Comparison of ENCODE assay signal across 8 cellular contexts in genomic region chr6:89081129-89081422, GRCh38. TPM values are rescaled to one million over a fixed set of nuclear protein-coding genes. Genes with fewer than 3 reads are reported as not detected.
DNase-seq lines count a peak whose midpoint lies in the region; ATAC-seq and TF ChIP-seq lines count a peak whose summit lies in the region.

No MANE protein-coding gene starts in this region.

- no peaks in the 10 kb centered on the region for H3K27me3 ChIP-seq in foreskin keratinocyte

- peak overlapping the region; percentile 95 for H3K27ac ChIP-seq in foreskin keratinocyte

- DNase-seq in T-helper 9 cell (peak; percentile 22), foreskin keratinocyte (no peak), skeletal muscle cell (ENCODE audit: low read depth) (no peak), GF-D8 (lab: John Stamatoyannopoulos, UW) (no peak), omental fat pad (ENCODE audit: low spot score) (no peak), OCI-M2 (lab: John Stamatoyannopoulos, UW; ENCODE audit: unreplicated experiment) (no peak)

- TF ChIP-seq CTCF in foreskin keratinocyte (conservative IDR thresholded peaks at IDR 0.05) (peak; percentile 4), omental fat pad (IDR thresholded peaks at IDR 0.05) (no peak)

- H3K4me3 ChIP-seq in skeletal muscle cell (ENCODE audit: low read depth, low read length), result peak overlapping the region; percentile 99

- peaks cover 7% of the 10 kb centered on the region for H3K4me1 ChIP-seq in foreskin keratinocyte

- ATAC-seq in GM18520 (IDR thresholded peaks at IDR 0.05; ENCODE audit: unreplicated experiment), result peak; percentile 1
- ATAC-seq in HG02870 (IDR thresholded peaks at IDR 0.05; ENCODE audit: unreplicated experiment), result peak; percentile 10
- ATAC-seq in foreskin keratinocyte, result peak; percentile 16
- ATAC-seq in omental fat pad (ENCODE audit: low FRiP score), result no peak

RNA-seq across cellular contexts. Expression of gene PNRC1, which starts 0.5 kb away (rescaled TPM):
- total RNA-seq in foreskin keratinocyte (13.6 and 18.4 TPM in 2 replicates), omental fat pad (100 to 1,000 TPM; 179 to 395 (median 279) TPM)
- polyA plus RNA-seq in foreskin keratinocyte, result 10.1 and 10.9 TPM in 2 replicates

RNA-seq across cellular contexts. Expression of gene SRSF12, which starts 36.8 kb away (rescaled TPM):
- 0.32 and 0.51 TPM in 2 replicates for total RNA-seq in foreskin keratinocyte
- polyA plus RNA-seq in foreskin keratinocyte, result 0.30 and 0.33 TPM in 2 replicates
- 1 to 10 TPM in 2 of 4 donors, under 1 TPM in 1, not detected in 1; 0.25 to 3.4 (median 3.2) TPM for total RNA-seq in omental fat pad
